Comparison of ENCODE assay signal across 7 cellular contexts in the genomic region with DNA sequence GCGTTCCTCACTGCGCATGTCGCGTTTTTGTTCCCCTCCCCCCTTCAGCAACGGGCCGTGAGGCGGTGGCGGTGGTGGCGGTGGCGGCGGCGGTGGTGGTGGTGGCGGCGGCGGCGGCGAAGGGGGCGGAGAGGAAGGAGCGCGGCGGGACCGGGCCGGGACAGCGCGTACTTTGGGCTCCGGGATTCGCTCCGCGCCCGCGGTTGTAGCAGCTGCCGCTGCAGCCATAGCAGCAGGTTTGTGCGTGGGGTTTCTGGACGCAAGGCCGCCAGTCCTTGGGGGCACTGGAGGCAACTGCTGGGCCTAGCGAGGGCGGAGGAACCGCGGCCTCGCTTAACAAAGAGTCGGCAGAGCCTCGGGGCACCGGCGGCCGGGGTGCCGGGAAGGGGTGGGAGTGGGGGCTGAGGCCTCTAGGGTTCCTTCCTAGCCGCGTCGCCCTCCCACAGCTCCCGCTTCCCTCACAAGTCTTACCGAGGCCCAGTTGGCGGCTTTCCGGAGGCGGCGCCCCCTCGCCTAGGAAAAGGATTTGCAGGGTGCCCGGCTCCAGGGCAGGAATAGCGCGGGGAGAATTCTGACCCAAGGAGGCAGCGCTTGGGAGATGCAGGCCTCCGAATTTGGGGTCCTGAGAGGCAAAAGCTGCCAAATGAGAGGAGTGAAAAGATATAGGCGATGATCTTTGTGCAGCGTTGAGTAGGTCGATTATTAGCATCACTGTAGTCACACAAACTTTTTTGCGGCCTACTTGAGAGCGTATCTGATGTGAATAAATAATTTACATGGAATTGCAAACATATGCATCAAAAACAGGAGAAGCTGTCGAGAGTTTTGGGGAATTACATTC. TPM values are rescaled to one million over a fixed set of nuclear protein-coding genes. Genes with fewer than 3 reads are reported as not detected.
DNase-seq lines count a peak whose midpoint lies in the region; ATAC-seq, FAIRE-seq and TF ChIP-seq lines count a peak whose summit lies in the region.

A gene with protein sequence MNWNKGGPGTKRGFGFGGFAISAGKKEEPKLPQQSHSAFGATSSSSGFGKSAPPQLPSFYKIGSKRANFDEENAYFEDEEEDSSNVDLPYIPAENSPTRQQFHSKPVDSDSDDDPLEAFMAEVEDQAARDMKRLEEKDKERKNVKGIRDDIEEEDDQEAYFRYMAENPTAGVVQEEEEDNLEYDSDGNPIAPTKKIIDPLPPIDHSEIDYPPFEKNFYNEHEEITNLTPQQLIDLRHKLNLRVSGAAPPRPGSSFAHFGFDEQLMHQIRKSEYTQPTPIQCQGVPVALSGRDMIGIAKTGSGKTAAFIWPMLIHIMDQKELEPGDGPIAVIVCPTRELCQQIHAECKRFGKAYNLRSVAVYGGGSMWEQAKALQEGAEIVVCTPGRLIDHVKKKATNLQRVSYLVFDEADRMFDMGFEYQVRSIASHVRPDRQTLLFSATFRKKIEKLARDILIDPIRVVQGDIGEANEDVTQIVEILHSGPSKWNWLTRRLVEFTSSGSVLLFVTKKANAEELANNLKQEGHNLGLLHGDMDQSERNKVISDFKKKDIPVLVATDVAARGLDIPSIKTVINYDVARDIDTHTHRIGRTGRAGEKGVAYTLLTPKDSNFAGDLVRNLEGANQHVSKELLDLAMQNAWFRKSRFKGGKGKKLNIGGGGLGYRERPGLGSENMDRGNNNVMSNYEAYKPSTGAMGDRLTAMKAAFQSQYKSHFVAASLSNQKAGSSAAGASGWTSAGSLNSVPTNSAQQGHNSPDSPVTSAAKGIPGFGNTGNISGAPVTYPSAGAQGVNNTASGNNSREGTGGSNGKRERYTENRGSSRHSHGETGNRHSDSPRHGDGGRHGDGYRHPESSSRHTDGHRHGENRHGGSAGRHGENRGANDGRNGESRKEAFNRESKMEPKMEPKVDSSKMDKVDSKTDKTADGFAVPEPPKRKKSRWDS (plus strand): TSS at position 30 of the 841 bp plus-strand sequence. CDS start 12,880 bp downstream, outside the sequence.

- H2AFZ ChIP-seq in neuron (ENCODE audit: low read depth, low read length): peak within 1 kb of the TSS; percentile 50

- peaks cover 29% of the 10 kb centered on the region for H3K36me3 ChIP-seq in neuron (ENCODE audit: insufficient read depth, low read length)

- FAIRE-seq in urothelium cell line (lab: Jason Lieb, UNC): no peak

- H3K4me3 ChIP-seq in fibroblast of villous mesenchyme (ENCODE audit: low read depth, low read length) (peak within 1 kb of the TSS; percentile 94), neuron (ENCODE audit: low read length) (peak within 1 kb of the TSS; percentile 87)

- no peaks in the 10 kb centered on the region for H3K27me3 ChIP-seq in neuron (ENCODE audit: insufficient read depth, low read length)

- ATAC-seq in GM18498 (IDR thresholded peaks at IDR 0.05; ENCODE audit: unreplicated experiment) (peak; percentile 9), HG02840 (IDR thresholded peaks at IDR 0.05; ENCODE audit: low FRiP score, unreplicated experiment) (peak; percentile 8)

- no peaks in the 10 kb centered on the region for H3K9me3 ChIP-seq in neuron (ENCODE audit: low read length)

- peak; percentile 41 for DNase-seq in NCI-H82 treated with DMSO at 0.1 percent for 48 hours (lab: John Stamatoyannopoulos, UW; ENCODE audit: unreplicated experiment)
- DNase-seq in activated effector memory CD4-positive, alpha-beta T cell treated with Interleukin-2 at 50 U/mL for 16 hours: peak; percentile 89
- peak; percentile 75 for DNase-seq in fibroblast of villous mesenchyme (ENCODE audit: low read depth)
- DNase-seq in urothelium cell line (ENCODE audit: low spot score): peak; percentile 67

- peak; percentile 21 for TF ChIP-seq CTCF in fibroblast of villous mesenchyme (IDR thresholded peaks at IDR 0.05; ENCODE audit: insufficient read depth, low read depth, low read length)

- peaks cover 17% of the 10 kb centered on the region for H3K4me1 ChIP-seq in neuron (ENCODE audit: insufficient read depth, low read length)

RNA-seq across cellular contexts. Expression of the gene that starts here (rescaled TPM):
- 85.0 and 85.9 TPM in 2 replicates for total RNA-seq in fibroblast of villous mesenchyme

Comparison
In these comparisons a context has a peak if more than half of its experiments do, and no peak if none do; other contexts are left out.
1. Peak in every context shown above with its lines: DNase-seq, ATAC-seq and H3K4me3 ChIP-seq.